In genomic region chr5:138330813-138331448, GRCh38 we compare ENCODE assay signal across 8 cellular contexts. TPM values are rescaled to one million over a fixed set of nuclear protein-coding genes. Genes with fewer than 3 reads are reported as not detected.
DNase-seq lines count a peak whose midpoint lies in the region; ATAC-seq, FAIRE-seq and TF ChIP-seq lines count a peak whose summit lies in the region.
"Had no signal": no experiment of that assay in that cellular context is flagged by ENCODE, and none has a peak within 500 bp of the region (broad histone marks: within the 10 kb centered on the region; RNA-seq: fewer than 3 reads in every experiment).

No MANE protein-coding gene starts in this region.

- ATAC-seq in foreskin keratinocyte (peak; percentile 2), GM21381 (IDR thresholded peaks at IDR 0.05; ENCODE audit: unreplicated experiment) (no peak)

- no peaks in the 10 kb centered on the region for H3K36me3 ChIP-seq in SU-DHL-6 (ENCODE audit: low read length)
- H3K36me3 ChIP-seq in small intestine (ENCODE audit: control insufficient read depth in 2 of 2, insufficient read depth in 2 of 2, low read length in 2 of 2), result no peaks in the 10 kb centered on the region

- peak overlapping the region; percentile 88 for H3K4me2 ChIP-seq in SU-DHL-6 (ENCODE audit: low read depth, low read length, poor library complexity, severe bottlenecking)

- H3K9me3 ChIP-seq in SU-DHL-6 (ENCODE audit: insufficient read depth, low read length), result no peaks in the 10 kb centered on the region
- no peaks in the 10 kb centered on the region for H3K9me3 ChIP-seq in small intestine (ENCODE audit: control insufficient read depth, low read depth)

- 2 to 4% (median 4%) methylated on average over 12 of the region's 12 CpGs for WGBS in small intestine, 3 donors

- peak overlapping the region; percentile 88 for H2AFZ ChIP-seq in SU-DHL-6 (ENCODE audit: low read depth, low read length, severe bottlenecking)

- no peaks in the 10 kb centered on the region for H3F3A ChIP-seq in SU-DHL-6 (ENCODE audit: insufficient read depth)

- H3K27ac ChIP-seq in SU-DHL-6 (ENCODE audit: low read depth, low read length), result peak overlapping the region; percentile 56
- H3K27ac ChIP-seq in foreskin keratinocyte, result peak overlapping the region; percentile 66
- H3K27ac ChIP-seq in small intestine (ENCODE audit: low read depth in 1 of 2, low read length in 1 of 2), result no peak overlapping the region

- H3K27me3 ChIP-seq in SU-DHL-6 (ENCODE audit: low read length), result no peaks in the 10 kb centered on the region
- H3K27me3 ChIP-seq in foreskin keratinocyte, result no peaks in the 10 kb centered on the region
- no peaks in the 10 kb centered on the region for H3K27me3 ChIP-seq in small intestine (ENCODE audit: control insufficient read depth in 2 of 2, insufficient read depth in 2 of 2, low read length in 2 of 2)

- peak; percentile 29 for DNase-seq in HCEC 1CT
- no peak for DNase-seq in foreskin keratinocyte
- DNase-seq in small intestine, result peak; percentile 50
- DNase-seq in DMS114 treated with DMSO at 0.1 percent for 48 hours (lab: John Stamatoyannopoulos, UW; ENCODE audit: unreplicated experiment), result no peak
- no peak for DNase-seq in nucleus accumbens (lab: John Stamatoyannopoulos, UW)

- H4K20me1 ChIP-seq in SU-DHL-6 (ENCODE audit: low read depth, low read length), result no peaks in the 10 kb centered on the region

- peaks cover 6% of the 10 kb centered on the region for H3K79me2 ChIP-seq in SU-DHL-6 (ENCODE audit: insufficient read depth, low read length)

- H3K9ac ChIP-seq in SU-DHL-6 (ENCODE audit: low read length), result peak overlapping the region; percentile 75

- no peaks in the 10 kb centered on the region for H3K9me2 ChIP-seq in SU-DHL-6 (replicated peaks; ENCODE audit: insufficient read depth, low read length)

- TF ChIP-seq CTCF in SU-DHL-6 (IDR thresholded peaks at IDR 0.05; ENCODE audit: insufficient read depth, low read length, poor library complexity, severe bottlenecking) (no peak), foreskin keratinocyte (conservative IDR thresholded peaks at IDR 0.05) (no peak)

- no peaks in the 10 kb centered on the region for H3K4me1 ChIP-seq in foreskin keratinocyte
- H3K4me1 ChIP-seq in small intestine (ENCODE audit: control insufficient read depth in 2 of 2, insufficient read depth in 1 of 2, low read depth in 1 of 2, low read length in 1 of 2), result peaks cover 0 to 3% of the 10 kb centered on the region in 2 donors

- peak overlapping the region; percentile 68 for H3K4me3 ChIP-seq in SU-DHL-6 (ENCODE audit: insufficient read depth, low read length, poor library complexity, severe bottlenecking)
- H3K4me3 ChIP-seq in small intestine (ENCODE audit: low read depth in 1 of 2, low read length in 2 of 2), result peak overlapping the region in 1 of 2 donors; percentile 48

- no peak for FAIRE-seq in small intestine (lab: Jason Lieb, UNC)

RNA-seq across cellular contexts. Expression of gene CDC25C, which starts 0.7 kb away (rescaled TPM):
- 7.9 and 9.4 TPM in 2 replicates for total RNA-seq in foreskin keratinocyte
- 6.9 and 7.8 TPM in 2 replicates for polyA plus RNA-seq in foreskin keratinocyte
- 1 to 10 TPM in 2 of 3 donors, under 1 TPM in 1; 0.54 to 8.8 (median 4.2) TPM for polyA plus RNA-seq in small intestine

RNA-seq across cellular contexts. Expression of gene FAM53C, which starts 7.1 kb away (rescaled TPM):
- total RNA-seq in foreskin keratinocyte, result 23.6 and 25.1 TPM in 2 replicates
- polyA plus RNA-seq in foreskin keratinocyte (11.7 and 12.8 TPM in 2 replicates), small intestine (10 to 100 TPM in 1 of 3 donors, 1 to 10 TPM in 2; 5.4 to 10.3 (median 6.7) TPM)

RNA-seq across cellular contexts. Expression of gene KDM3B, which starts 21.6 kb away (rescaled TPM):
- total RNA-seq in foreskin keratinocyte, result 48.3 and 49.0 TPM in 2 replicates
- polyA plus RNA-seq in foreskin keratinocyte (12.5 and 15.7 TPM in 2 replicates), small intestine (10 to 100 TPM; 18.6 to 26.8 (median 23.5) TPM)

RNA-seq across cellular contexts. Expression of gene GFRA3, which starts 56.5 kb away (rescaled TPM):
- total RNA-seq in foreskin keratinocyte, result not detected in 2 replicates
- polyA plus RNA-seq in foreskin keratinocyte (not detected in 2 replicates), small intestine (1 to 10 TPM in 1 of 3 donors, under 1 TPM in 1, not detected in 1; 0.67 to 1.1 TPM)
- total RNA-seq: SK-MEL-5 had no signal

Comparison
In these comparisons a context has a peak if more than half of its experiments do, and no peak if none do; other contexts are left out.
1. DNase-seq: peak in HCEC 1CT (single experiment) and small intestine (single experiment); none in foreskin keratinocyte (0 of 2), DMS114 treated with DMSO at 0.1 percent for 48 hours (single experiment) and nucleus accumbens (0 of 56).
2. H3K27ac ChIP-seq: peak in SU-DHL-6 (single experiment) and foreskin keratinocyte (single experiment); none in small intestine (0 of 2).